1 cellular context compared by ENCODE assay signal in genomic region chr1:18416126-18416525, GRCh38.
A peak's percentile ranks its signal among the peaks of the same experiment; 100 is the strongest.
TF ChIP-seq lines count a peak whose summit lies in the region.

No MANE protein-coding gene starts in this region.

TF ChIP-seq in K562, 482 proteins besides CTCF, POLR2A, EP300 and RAD21 (continued from another document):
- TF ChIP-seq HBP1 (CRISPR knock-in tag; IDR thresholded peaks at IDR 0.05) (0 out of 2 replicates have a peak, but pooled peaks have one; percentile 40), ZNF639 (CRISPR knock-in tag; conservative IDR thresholded peaks at IDR 0.05 in 1 of 2, IDR thresholded peaks at IDR 0.05 in 1 of 2) (peak in 1 of 2 experiments; percentile 39; a peak in 1 of 4 replicates), ZNF589 (CRISPR knock-in tag; IDR thresholded peaks at IDR 0.05; ENCODE audit: low read depth) (0 out of 2 replicates have a peak, but pooled peaks have one; percentile 20)
